2 cellular contexts compared by ENCODE assay signal in the genomic region with DNA sequence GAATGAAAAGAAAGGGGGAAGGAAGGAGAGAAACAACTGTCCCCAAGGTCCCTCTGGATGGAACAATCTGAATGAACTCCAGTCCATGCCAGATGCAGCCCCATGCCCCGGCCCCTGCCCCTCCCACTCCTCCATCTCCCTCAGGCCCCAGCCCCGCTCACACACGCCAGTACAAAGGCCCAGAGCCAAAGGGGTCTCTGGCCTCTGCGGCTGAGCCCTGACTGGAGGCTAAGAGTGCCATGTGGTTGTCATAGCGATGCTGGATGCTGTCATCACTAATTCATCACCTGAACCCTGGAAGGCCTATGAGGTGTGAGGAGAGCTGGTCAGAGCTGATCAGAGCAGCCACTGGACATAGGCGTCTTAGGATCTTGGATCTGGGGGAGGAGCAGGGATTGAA.
TF ChIP-seq lines count a peak whose summit lies in the region.

No MANE protein-coding gene starts in this region.

TF ChIP-seq in H1, 55 proteins besides CTCF, POLR2A, EP300 and RAD21 (continued from another document):
- TF ChIP-seq CHD2 (IDR thresholded peaks at IDR 0.05; ENCODE audit: low read length) (no peak), CTBP2 (IDR thresholded peaks at IDR 0.05; ENCODE audit: borderline replicate concordance, insufficient read depth, insufficient read length, low read length) (no peak), SUZ12 (IDR thresholded peaks at IDR 0.05; ENCODE audit: low read length) (no peak)

TF ChIP-seq in neural cell, 6 proteins besides CTCF, POLR2A, EP300 and RAD21:
- TF ChIP-seq, protein P1, sequence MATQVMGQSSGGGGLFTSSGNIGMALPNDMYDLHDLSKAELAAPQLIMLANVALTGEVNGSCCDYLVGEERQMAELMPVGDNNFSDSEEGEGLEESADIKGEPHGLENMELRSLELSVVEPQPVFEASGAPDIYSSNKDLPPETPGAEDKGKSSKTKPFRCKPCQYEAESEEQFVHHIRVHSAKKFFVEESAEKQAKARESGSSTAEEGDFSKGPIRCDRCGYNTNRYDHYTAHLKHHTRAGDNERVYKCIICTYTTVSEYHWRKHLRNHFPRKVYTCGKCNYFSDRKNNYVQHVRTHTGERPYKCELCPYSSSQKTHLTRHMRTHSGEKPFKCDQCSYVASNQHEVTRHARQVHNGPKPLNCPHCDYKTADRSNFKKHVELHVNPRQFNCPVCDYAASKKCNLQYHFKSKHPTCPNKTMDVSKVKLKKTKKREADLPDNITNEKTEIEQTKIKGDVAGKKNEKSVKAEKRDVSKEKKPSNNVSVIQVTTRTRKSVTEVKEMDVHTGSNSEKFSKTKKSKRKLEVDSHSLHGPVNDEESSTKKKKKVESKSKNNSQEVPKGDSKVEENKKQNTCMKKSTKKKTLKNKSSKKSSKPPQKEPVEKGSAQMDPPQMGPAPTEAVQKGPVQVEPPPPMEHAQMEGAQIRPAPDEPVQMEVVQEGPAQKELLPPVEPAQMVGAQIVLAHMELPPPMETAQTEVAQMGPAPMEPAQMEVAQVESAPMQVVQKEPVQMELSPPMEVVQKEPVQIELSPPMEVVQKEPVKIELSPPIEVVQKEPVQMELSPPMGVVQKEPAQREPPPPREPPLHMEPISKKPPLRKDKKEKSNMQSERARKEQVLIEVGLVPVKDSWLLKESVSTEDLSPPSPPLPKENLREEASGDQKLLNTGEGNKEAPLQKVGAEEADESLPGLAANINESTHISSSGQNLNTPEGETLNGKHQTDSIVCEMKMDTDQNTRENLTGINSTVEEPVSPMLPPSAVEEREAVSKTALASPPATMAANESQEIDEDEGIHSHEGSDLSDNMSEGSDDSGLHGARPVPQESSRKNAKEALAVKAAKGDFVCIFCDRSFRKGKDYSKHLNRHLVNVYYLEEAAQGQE (IDR thresholded peaks at IDR 0.05; ENCODE audit: borderline replicate concordance): no peak
- TF ChIP-seq POLR2AphosphoS5 (IDR thresholded peaks at IDR 0.05) (no peak), TAF1 (IDR thresholded peaks at IDR 0.05; ENCODE audit: low read depth) (no peak), SMC3 (conservative IDR thresholded peaks at IDR 0.05; ENCODE audit: poor library complexity) (no peak), MXI1 (conservative IDR thresholded peaks at IDR 0.05; ENCODE audit: poor library complexity, severe bottlenecking) (no peak), EZH2 (IDR thresholded peaks at IDR 0.05; ENCODE audit: borderline replicate concordance, insufficient read depth, low read length, poor library complexity, severe bottlenecking) (no peak)
